8 cellular contexts compared by ENCODE assay signal in the genomic region with DNA sequence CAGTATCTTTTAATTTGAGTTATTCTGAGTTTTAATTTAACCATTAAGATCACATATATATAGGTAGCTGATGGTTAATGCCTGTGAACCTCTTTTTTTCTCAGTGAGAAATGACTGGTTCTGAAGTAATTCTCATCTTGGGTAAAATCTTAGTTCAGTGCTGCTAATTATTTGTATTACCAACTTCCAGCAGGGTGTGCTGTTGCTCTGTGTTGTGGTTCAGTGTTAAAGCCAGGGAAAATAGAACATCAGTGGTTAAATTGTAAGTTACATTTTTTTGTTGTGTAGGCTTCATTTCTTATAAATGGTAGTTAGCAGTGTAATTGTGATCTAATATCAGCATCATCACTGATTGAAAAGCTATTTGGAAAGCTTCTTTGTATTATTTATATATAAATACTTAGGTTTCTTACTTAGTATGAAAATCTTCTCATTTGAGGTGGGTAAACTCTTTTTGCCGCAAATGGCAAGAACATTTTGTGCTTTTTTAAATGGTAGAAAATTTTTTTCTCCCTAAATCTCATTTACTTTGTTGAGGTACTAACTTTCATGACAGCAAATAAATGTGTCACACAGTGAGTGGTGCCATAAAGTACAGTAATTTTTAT. TPM values are rescaled to one million over a fixed set of nuclear protein-coding genes. Genes with fewer than 3 reads are reported as not detected.
A peak's percentile ranks its signal among the peaks of the same experiment; 100 is the strongest.
DNase-seq lines count a peak whose midpoint lies in the region; ATAC-seq and TF ChIP-seq lines count a peak whose summit lies in the region.

No MANE protein-coding gene starts in this region.

- no peak overlapping the region for H3K27ac ChIP-seq in Peyer's patch
- H3K27ac ChIP-seq in iPS DF 6.9 (ENCODE audit: low read length), result no peak overlapping the region

- DNase-seq in activated CD4-positive, CD25-positive, alpha-beta regulatory T cell treated with anti-CD3 and anti-CD28 coated beads, Interleukin-2, amount 50 U/mL, for 16 hours (ENCODE audit: low read depth, low spot score), result peak; percentile 12
- no peak for DNase-seq in activated CD4-positive, CD25-positive, alpha-beta regulatory T cell treated with anti-CD3 and anti-CD28 coated beads, Interleukin-2, amount 50 U/mL, for 72 hours
- DNase-seq in Peyer's patch, result peak in 1 of 3 donors; percentile 59
- DNase-seq in astrocyte of the hippocampus (ENCODE audit: low read depth, low spot score), result peak; percentile 78
- peak; percentile 41 for DNase-seq in iPS DF 6.9 (ENCODE audit: low read depth, low spot score)
- peak; percentile 39 to 53 for DNase-seq in stimulated activated CD4-positive, alpha-beta T cell treated with anti-CD3 and anti-CD28 coated beads, Interleukin-2, amount 100 ng/mL, for 24 hours
- no peak for DNase-seq in UCSD-AML1 (lab: John Stamatoyannopoulos, UW; ENCODE audit: unreplicated experiment)

- H3K9me3 ChIP-seq in Peyer's patch, result no peaks in the 10 kb centered on the region
- H3K9me3 ChIP-seq in iPS DF 6.9 (ENCODE audit: control insufficient read depth, insufficient read depth, low read length), result no peaks in the 10 kb centered on the region

- H3K36me3 ChIP-seq in Peyer's patch (peaks cover 0 to 38% (median 0%) of the 10 kb centered on the region in 3 donors), iPS DF 6.9 (ENCODE audit: control insufficient read depth, insufficient read depth, low read length) (no peaks in the 10 kb centered on the region; the same call in 1 of the 2 replicates)

- no CpG with 5 or more reads among the region's 1 CpG for WGBS in iPS DF 6.9 (ENCODE audit: insufficient coverage, insufficient read length)

- H3K27me3 ChIP-seq in Peyer's patch, result no peaks in the 10 kb centered on the region
- H3K27me3 ChIP-seq in iPS DF 6.9 (ENCODE audit: control insufficient read depth, insufficient read depth, low read length), result no peaks in the 10 kb centered on the region

- TF ChIP-seq CTCF in Peyer's patch (IDR thresholded peaks at IDR 0.05), result peak; percentile 13 to 85 (median 70)

- peaks cover 0 to 18% (median 0%) of the 10 kb centered on the region in 4 donors for H3K4me1 ChIP-seq in Peyer's patch
- H3K4me1 ChIP-seq in iPS DF 6.9 (ENCODE audit: control insufficient read depth, insufficient read depth, low read length), result no peaks in the 10 kb centered on the region

- TF ChIP-seq POLR2A in Peyer's patch (IDR thresholded peaks at IDR 0.05), result no peak

- peak; percentile 44 for ATAC-seq in HG03520 (IDR thresholded peaks at IDR 0.05; ENCODE audit: unreplicated experiment)

- no peak overlapping the region for H3K4me3 ChIP-seq in Peyer's patch
- H3K4me3 ChIP-seq in iPS DF 6.9 (ENCODE audit: low read length), result no peak overlapping the region

RNA-seq across cellular contexts. Expression of gene CDC5L, which starts 43.7 kb away (rescaled TPM):
- 10 to 100 TPM in 3 of 4 donors, 1 to 10 TPM in 1; 9.9 to 23.1 (median 15.3) TPM for total RNA-seq in Peyer's patch

Comparison
In these comparisons a context has a peak if more than half of its experiments do, and no peak if none do; other contexts are left out.
1. DNase-seq: peak in activated CD4-positive, CD25-positive, alpha-beta regulatory T cell treated with anti-CD3 and anti-CD28 coated beads, Interleukin-2, amount 50 U/mL, for 16 hours (single experiment), astrocyte of the hippocampus (single experiment), iPS DF 6.9 (single experiment) and stimulated activated CD4-positive, alpha-beta T cell treated with anti-CD3 and anti-CD28 coated beads, Interleukin-2, amount 100 ng/mL, for 24 hours (2 of 2); none in activated CD4-positive, CD25-positive, alpha-beta regulatory T cell treated with anti-CD3 and anti-CD28 coated beads, Interleukin-2, amount 50 U/mL, for 72 hours (single experiment) and UCSD-AML1 (single experiment).